In the genomic region with DNA sequence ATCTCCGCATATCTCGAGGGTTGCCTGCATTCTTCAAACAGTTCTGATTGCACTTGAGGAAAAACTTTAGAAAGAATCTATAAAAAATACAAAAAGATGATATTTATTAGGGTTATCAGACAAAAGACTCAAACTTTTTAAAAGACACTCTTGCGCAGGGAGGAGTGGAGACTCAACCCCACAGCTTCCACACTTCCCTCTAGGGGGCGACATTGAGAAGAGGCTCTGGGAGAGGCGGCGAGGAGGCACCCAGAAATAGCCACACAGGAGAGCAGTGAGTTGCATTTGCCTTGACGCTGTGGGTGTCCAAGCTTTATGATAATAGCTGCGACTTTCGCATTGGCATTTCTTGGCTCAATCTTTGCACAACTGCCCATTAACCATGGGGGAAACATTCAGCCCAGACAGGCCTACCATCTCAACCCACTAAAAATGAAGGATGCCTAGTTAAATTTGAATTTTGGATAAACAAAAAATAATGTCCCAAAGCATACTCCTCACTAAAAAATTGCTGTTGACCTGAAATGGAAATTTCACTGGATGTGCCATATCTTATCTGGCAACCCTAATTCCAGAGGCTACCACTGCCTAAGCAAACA, we compare ENCODE assay signal across 8 cellular contexts.
DNase-seq lines count a peak whose midpoint lies in the region; ATAC-seq and TF ChIP-seq lines count a peak whose summit lies in the region.

No MANE protein-coding gene starts in this region.

- peak; percentile 77 for TF ChIP-seq CTCF in GM12864 (IDR thresholded peaks at IDR 0.05; ENCODE audit: low read depth, low read length, missing control alignments)
- peak; percentile 32 for TF ChIP-seq CTCF in osteocyte (IDR thresholded peaks at IDR 0.05)
- peak in 2 of 4 experiments; percentile 11 to 17 for TF ChIP-seq CTCF in uterus (IDR thresholded peaks at IDR 0.05)
- no peak for TF ChIP-seq CTCF in ovary (IDR thresholded peaks at IDR 0.05)

- no peak overlapping the region for H3K27ac Mint-ChIP-seq in osteocyte (ENCODE audit: unreplicated experiment)

- H3K4me1 ChIP-seq in uterus, result no peaks in the 10 kb centered on the region
- no peaks in the 10 kb centered on the region for H3K4me1 ChIP-seq in ovary (ENCODE audit: insufficient read depth)

- ATAC-seq in GM21723 (IDR thresholded peaks at IDR 0.05; ENCODE audit: unreplicated experiment) (no peak), GM21825 (IDR thresholded peaks at IDR 0.05; ENCODE audit: unreplicated experiment) (no peak)

- no peaks in the 10 kb centered on the region for H3K27me3 Mint-ChIP-seq in osteocyte (ENCODE audit: unreplicated experiment)

- H3K9me3 ChIP-seq in MG63 (no peaks in the 10 kb centered on the region), uterus (no peaks in the 10 kb centered on the region), ovary (no peaks in the 10 kb centered on the region)

- DNase-seq in GM12864 (ENCODE audit: low read depth), result no peak
- DNase-seq in MG63, result peak; percentile 18
- DNase-seq in activated naive CD4-positive, alpha-beta T cell treated with anti-CD3 and anti-CD28 coated beads, Interleukin-2, amount 50 U/mL, for 16 hours, result peak; percentile 38
- DNase-seq in osteocyte (ENCODE audit: extremely low spot score, unreplicated experiment), result no peak
- no peak for DNase-seq in uterus
- DNase-seq in ovary, result no peak

- no peak for TF ChIP-seq EP300 in ovary (IDR thresholded peaks at IDR 0.05)

- H3K27me3 ChIP-seq in MG63 (no peaks in the 10 kb centered on the region), uterus (no peaks in the 10 kb centered on the region), ovary (no peaks in the 10 kb centered on the region)

- intact Hi-C loops in uterus (cut with DNase I; ENCODE audit: low total_unique reads), result no loop called here
- intact Hi-C loops in ovary (cut with DNase I), result no loop called here

- H3K9me3 Mint-ChIP-seq in osteocyte (ENCODE audit: unreplicated experiment), result peaks cover 4% of the 10 kb centered on the region

- H3K36me3 ChIP-seq in MG63 (no peaks in the 10 kb centered on the region), uterus (no peaks in the 10 kb centered on the region), ovary (no peaks in the 10 kb centered on the region)

- no peaks in the 10 kb centered on the region for H3K4me1 Mint-ChIP-seq in osteocyte (ENCODE audit: unreplicated experiment)

- no peaks in the 10 kb centered on the region for H3K36me3 Mint-ChIP-seq in osteocyte (ENCODE audit: unreplicated experiment)

- WGBS in ovary, 3 donors, result 67 to 74% (median 72%) methylated on average over 9 of the region's 9 CpGs

- TF ChIP-seq POLR2A in uterus (IDR thresholded peaks at IDR 0.05) (no peak), ovary (IDR thresholded peaks at IDR 0.05) (no peak)

- no peak overlapping the region for H3K27ac ChIP-seq in uterus
- no peak overlapping the region for H3K27ac ChIP-seq in ovary

- H3K4me3 Mint-ChIP-seq in osteocyte (ENCODE audit: unreplicated experiment), result no peak overlapping the region

- H3K4me3 ChIP-seq in GM12864 (ENCODE audit: low read depth, low read length) (no peak overlapping the region), MG63 (no peak overlapping the region), uterus (no peak overlapping the region), ovary (no peak overlapping the region)

Comparison
In these comparisons a context has a peak if more than half of its experiments do, and no peak if none do; other contexts are left out.
1. DNase-seq: peak in MG63 (single experiment) and activated naive CD4-positive, alpha-beta T cell treated with anti-CD3 and anti-CD28 coated beads, Interleukin-2, amount 50 U/mL, for 16 hours (single experiment); none in GM12864 (single experiment), osteocyte (single experiment), uterus (0 of 2) and ovary (0 of 5).
2. CTCF ChIP-seq: peak in GM12864 (single experiment) and osteocyte (single experiment); none in ovary (0 of 3).